ENCODE assay signal across 8 cellular contexts in genomic region chr11:47847537-47847891, GRCh38. TPM values are rescaled to one million over a fixed set of nuclear protein-coding genes. Genes with fewer than 3 reads are reported as not detected.
DNase-seq lines count a peak whose midpoint lies in the region; ATAC-seq and TF ChIP-seq lines count a peak whose summit lies in the region.

No MANE protein-coding gene starts in this region.

- no peak for TF ChIP-seq EP300 in sigmoid colon (IDR thresholded peaks at IDR 0.05)

- no peak for ATAC-seq in HG02623 (IDR thresholded peaks at IDR 0.05; ENCODE audit: unreplicated experiment)

- DNase-seq in fibroblast of the aortic adventitia (ENCODE audit: low read depth) (no peak), sigmoid colon (no peak), cerebellum (ENCODE audit: low spot score) (no peak), NCI-H2227 (lab: John Stamatoyannopoulos, UW; ENCODE audit: unreplicated experiment) (no peak), NCI-H1436 treated with DMSO at 0.1 percent for 48 hours (lab: John Stamatoyannopoulos, UW) (no peak)

- no peak for TF ChIP-seq CTCF in GM12875 (IDR thresholded peaks at IDR 0.05; ENCODE audit: borderline replicate concordance, insufficient read depth, low read depth, low read length)
- TF ChIP-seq CTCF in VCaP (conservative IDR thresholded peaks at IDR 0.05) = no peak
- no peak for TF ChIP-seq CTCF in fibroblast of the aortic adventitia (IDR thresholded peaks at IDR 0.05; ENCODE audit: insufficient read depth, low read length)
- no peak for TF ChIP-seq CTCF in sigmoid colon (IDR thresholded peaks at IDR 0.05)

- H3K4me3 ChIP-seq in GM12875 (ENCODE audit: low read depth, low read length) (peak overlapping the region; percentile 65), fibroblast of the aortic adventitia (ENCODE audit: low read depth, low read length) (peak overlapping the region; percentile 98), sigmoid colon (peak overlapping the region; percentile 68 to 93 (median 82))

- H3K4me1 ChIP-seq in sigmoid colon = peaks cover 0 to 29% (median 14%) of the 10 kb centered on the region in 4 donors

- 1 to 5% methylated on average over 8 of the region's 8 CpGs for WGBS in sigmoid colon, 2 donors

- H3K27ac ChIP-seq in VCaP (peak overlapping the region; percentile 86), sigmoid colon (peak overlapping the region; percentile 82 to 95 (median 90))

- peaks cover 0 to 11% (median 2%) of the 10 kb centered on the region in 4 donors for H3K36me3 ChIP-seq in sigmoid colon

- intact Hi-C loops in sigmoid colon (cut with DNase I) = loop anchor here (2.0 to 5.0 kb wide), 3 partner anchors 79 to 440 kb away; partner anchors contain the start of genes MTCH2 and SLC39A13

- no peaks in the 10 kb centered on the region for H3K9me3 ChIP-seq in sigmoid colon

- no peaks in the 10 kb centered on the region for H3K27me3 ChIP-seq in sigmoid colon

- TF ChIP-seq POLR2A in sigmoid colon (IDR thresholded peaks at IDR 0.05) = no peak

RNA-seq across cellular contexts. Expression of gene NUP160, which starts 0.6 kb away (rescaled TPM):
- total RNA-seq in fibroblast of the aortic adventitia (ENCODE audit: low replicate concordance) = 31.2 and 41.5 TPM in 2 replicates
- 10 to 100 TPM; 15.7 to 23.2 (median 20.8) TPM for total RNA-seq in sigmoid colon
- polyA plus RNA-seq in sigmoid colon = 10 to 100 TPM in 1 of 3 donors, 1 to 10 TPM in 2; 4.6 to 16.3 (median 5.4) TPM
- 81.5 TPM for total RNA-seq in cerebellum
